38 cellular contexts compared by ENCODE assay signal in genomic region chr15:66278671-66279070, GRCh38. TPM values are rescaled to one million over a fixed set of nuclear protein-coding genes. Genes with fewer than 3 reads are reported as not detected.
"Had no signal": no experiment of that assay in that cellular context is flagged by ENCODE, and none has a peak within 500 bp of the region (broad histone marks: within the 10 kb centered on the region; RNA-seq: fewer than 3 reads in every experiment).

No MANE protein-coding gene starts in this region.

- H3K9me3 ChIP-seq: adrenal gland, body of pancreas, breast epithelium had no signal

- H3K27me3 Mint-ChIP-seq: activated CD4-positive, alpha-beta T cell treated with anti-CD3 and anti-CD28 coated beads for 36 hours; activated naive CD8-positive, alpha-beta T cell treated with anti-CD3 and anti-CD28 coated beads for 36 hours had no signal

- H3K27ac ChIP-seq: adrenal gland, body of pancreas, brain microvascular endothelial cell, breast epithelium, WERI-Rb-1 had no signal

- H3K4me1 ChIP-seq: adrenal gland, body of pancreas, breast epithelium had no signal

- ATAC-seq: activated CD4-positive, alpha-beta T cell treated with anti-CD3 and anti-CD28 coated beads for 36 hours; activated CD4-positive, CD25-positive, alpha-beta regulatory T cell treated with anti-CD3 and anti-CD28 coated beads, Interleukin-2, amount 50 U/mL, for 24 hours; activated CD8-positive, alpha-beta memory T cell treated with anti-CD3 and anti-CD28 coated beads, Interleukin-2, amount 10 ng/mL, durations not matched to agents 7 days and 5 days; activated CD8-positive, alpha-beta T cell treated with anti-CD3 and anti-CD28 coated beads, Interleukin-2, amount 10 ng/mL, durations not matched to agents 7 days and 5 days; activated naive CD4-positive, alpha-beta T cell treated with anti-CD3 and anti-CD28 coated beads, Interleukin-2, amount 50 U/mL, for 72 hours; activated T-cell treated with anti-CD3 and anti-CD28 coated beads, Interleukin-2, amount 50 U/mL, for 4 hours; activated T-cell treated with anti-CD3 and anti-CD28 coated beads, Interleukin-2, amount 50 U/mL, for 72 hours; activated T-helper 17 cell treated with anti-CD3 and anti-CD28 coated beads, Interleukin-2, amount 50 U/mL, for 72 hours; body of pancreas; WTC11 had no signal

- H3K27me3 ChIP-seq: adrenal gland, body of pancreas, breast epithelium had no signal

- H3K4me3 ChIP-seq: adrenal gland, body of pancreas, breast epithelium had no signal

- H3K36me3 Mint-ChIP-seq: activated CD8-positive, alpha-beta memory T cell treated with anti-CD3 and anti-CD28 coated beads, Interleukin-2, amount 10 ng/mL, durations not matched to agents 7 days and 5 days; activated naive CD4-positive, alpha-beta T cell treated with anti-CD3 and anti-CD28 coated beads, Interleukin-2, amount 50 U/mL, for 72 hours; activated naive CD8-positive, alpha-beta T cell treated with anti-CD3 and anti-CD28 coated beads for 36 hours; WTC11 had no signal

- H3K4me1 Mint-ChIP-seq: activated CD4-positive, alpha-beta memory T cell treated with anti-CD3 and anti-CD28 coated beads, Interleukin-2, amount 10 ng/mL, durations not matched to agents 7 days and 5 days; activated CD4-positive, alpha-beta T cell treated with anti-CD3 and anti-CD28 coated beads for 36 hours; activated CD4-positive, alpha-beta T cell treated with anti-CD3 and anti-CD28 coated beads, Interleukin-2, amount 10 ng/mL, durations not matched to agents 7 days and 5 days; activated CD8-positive, alpha-beta memory T cell treated with anti-CD3 and anti-CD28 coated beads, Interleukin-2, amount 10 ng/mL, durations not matched to agents 7 days and 5 days; activated naive CD8-positive, alpha-beta T cell treated with anti-CD3 and anti-CD28 coated beads for 36 hours; activated T-helper 17 cell treated with anti-CD3 and anti-CD28 coated beads, Interleukin-2, amount 50 U/mL, for 72 hours had no signal

- H3K27ac Mint-ChIP-seq: activated CD4-positive, alpha-beta memory T cell treated with anti-CD3 and anti-CD28 coated beads, Interleukin-2, amount 10 ng/mL, durations not matched to agents 7 days and 5 days; activated CD4-positive, alpha-beta T cell treated with anti-CD3 and anti-CD28 coated beads for 36 hours; activated CD4-positive, alpha-beta T cell treated with anti-CD3 and anti-CD28 coated beads, Interleukin-2, amount 10 ng/mL, durations not matched to agents 7 days and 5 days; activated CD8-positive, alpha-beta memory T cell treated with anti-CD3 and anti-CD28 coated beads, Interleukin-2, amount 10 ng/mL, durations not matched to agents 7 days and 5 days; activated CD8-positive, alpha-beta T cell treated with anti-CD3 and anti-CD28 coated beads, Interleukin-2, amount 10 ng/mL, durations not matched to agents 7 days and 5 days; activated naive CD4-positive, alpha-beta T cell treated with anti-CD3 and anti-CD28 coated beads for 36 hours; activated naive CD4-positive, alpha-beta T cell treated with anti-CD3 and anti-CD28 coated beads, Interleukin-2, amount 50 U/mL, for 72 hours; activated naive CD8-positive, alpha-beta T cell treated with anti-CD3 and anti-CD28 coated beads for 36 hours; activated T-cell treated with anti-CD3 and anti-CD28 coated beads, Interleukin-2, amount 50 U/mL, for 72 hours; activated T-helper 1 cell treated with anti-CD3 and anti-CD28 coated beads, Interleukin-12 subunit alpha, Interleukin-12 subunit beta, Interleukin-2, Interleukin-4 antibody, amounts not matched to agents 30 ng/mL and 10 ng/mL and 1 ng/mL, durations not matched to agents 14 hours and 24 hours and 36 hours; activated T-helper 17 cell treated with anti-CD3 and anti-CD28 coated beads, Interleukin-2, amount 50 U/mL, for 72 hours; T-helper 1 cell treated with Interleukin-12 subunit alpha and Interleukin-12 subunit beta and Interleukin-4 antibody, amounts not matched to agents 30 μg/mL and 1 μg/mL, for 36 hours; T-helper 2 cell treated with Interferon-gamma antibody and Interleukin-4, amounts not matched to agents 5 μg/mL and 100 μg/mL, for 36 hours; WTC11 had no signal

- H3K36me3 ChIP-seq: adrenal gland, brain microvascular endothelial cell, breast epithelium, WERI-Rb-1 had no signal

- DNase-seq: activated CD4-positive, alpha-beta memory T cell treated with anti-CD3 and anti-CD28 coated beads, Interleukin-2, amount 10 ng/mL, durations not matched to agents 7 days and 5 days; activated CD4-positive, alpha-beta T cell treated with anti-CD3 and anti-CD28 coated beads for 1 hour; activated CD4-positive, alpha-beta T cell treated with anti-CD3 and anti-CD28 coated beads for 36 hours; activated CD4-positive, alpha-beta T cell treated with anti-CD3 and anti-CD28 coated beads for 48 hours; activated CD4-positive, alpha-beta T cell treated with anti-CD3 and anti-CD28 coated beads, Interleukin-2, amount 10 ng/mL, durations not matched to agents 7 days and 5 days; activated CD4-positive, alpha-beta T cell treated with anti-CD3 and anti-CD28 coated beads, Interleukin-2, amount 50 U/mL, for 48 hours; activated CD4-positive, CD25-positive, alpha-beta regulatory T cell; activated CD8-positive, alpha-beta memory T cell treated with anti-CD3 and anti-CD28 coated beads for 24 hours; activated CD8-positive, alpha-beta memory T cell treated with anti-CD3 and anti-CD28 coated beads, Interleukin-2, amount 10 ng/mL, durations not matched to agents 7 days and 5 days; activated CD8-positive, alpha-beta memory T cell treated with anti-CD3 and anti-CD28 coated beads, Interleukin-2, amount 50 U/mL, for 48 hours; activated CD8-positive, alpha-beta T cell treated with anti-CD3 and anti-CD28 coated beads, Interleukin-2, amount 10 ng/mL, durations not matched to agents 7 days and 5 days; activated effector memory CD4-positive, alpha-beta T cell treated with anti-CD3 and anti-CD28 coated beads, Interleukin-2, amount 50 U/mL, for 16 hours; activated gamma-delta T cell treated with Interleukin-2 at 50 U/mL for 16 hours; activated naive CD4-positive, alpha-beta T cell; activated naive CD4-positive, alpha-beta T cell treated with anti-CD3 and anti-CD28 coated beads for 36 hours; activated naive CD4-positive, alpha-beta T cell treated with anti-CD3 and anti-CD28 coated beads, Interleukin-2, amount 50 U/mL, for 16 hours; activated naive CD8-positive, alpha-beta T cell treated with anti-CD3 and anti-CD28 coated beads for 36 hours; activated T-cell treated with anti-CD3 and anti-CD28 coated beads, Interleukin-2, amount 50 U/mL, for 4 hours; activated T-cell treated with anti-CD3 and anti-CD28 coated beads, Interleukin-2, amount 50 U/mL, for 72 hours; adrenal gland; amniotic stem cell; aorta; body of pancreas; brain microvascular endothelial cell; central memory CD4-positive, alpha-beta T cell; T-helper 1 cell; T-helper 2 cell; T-helper 9 cell; WERI-Rb-1 had no signal

- H3K4me3 Mint-ChIP-seq: activated CD4-positive, alpha-beta memory T cell treated with anti-CD3 and anti-CD28 coated beads, Interleukin-2, amount 10 ng/mL, durations not matched to agents 7 days and 5 days; activated CD4-positive, alpha-beta T cell treated with anti-CD3 and anti-CD28 coated beads for 36 hours; activated CD4-positive, alpha-beta T cell treated with anti-CD3 and anti-CD28 coated beads, Interleukin-2, amount 10 ng/mL, durations not matched to agents 7 days and 5 days; activated CD8-positive, alpha-beta memory T cell treated with anti-CD3 and anti-CD28 coated beads, Interleukin-2, amount 10 ng/mL, durations not matched to agents 7 days and 5 days; activated CD8-positive, alpha-beta T cell treated with anti-CD3 and anti-CD28 coated beads, Interleukin-2, amount 10 ng/mL, durations not matched to agents 7 days and 5 days; activated naive CD4-positive, alpha-beta T cell treated with anti-CD3 and anti-CD28 coated beads for 36 hours; activated naive CD8-positive, alpha-beta T cell treated with anti-CD3 and anti-CD28 coated beads for 36 hours; activated T-cell treated with anti-CD3 and anti-CD28 coated beads, Interleukin-2, amount 50 U/mL, for 4 hours; activated T-cell treated with anti-CD3 and anti-CD28 coated beads, Interleukin-2, amount 50 U/mL, for 72 hours; activated T-helper 1 cell treated with anti-CD3 and anti-CD28 coated beads, Interleukin-12 subunit alpha, Interleukin-12 subunit beta, Interleukin-2, Interleukin-4 antibody, amounts not matched to agents 30 ng/mL and 10 ng/mL and 1 ng/mL, durations not matched to agents 14 hours and 24 hours and 36 hours; activated T-helper 17 cell treated with anti-CD3 and anti-CD28 coated beads, Interleukin-2, amount 50 U/mL, for 72 hours; T-helper 1 cell treated with Interleukin-12 subunit alpha and Interleukin-12 subunit beta and Interleukin-4 antibody, amounts not matched to agents 30 μg/mL and 1 μg/mL, for 36 hours; T-helper 2 cell treated with Interferon-gamma antibody and Interleukin-4, amounts not matched to agents 5 μg/mL and 100 μg/mL, for 36 hours; WTC11 had no signal

- H3K9me3 Mint-ChIP-seq: activated CD4-positive, alpha-beta memory T cell treated with anti-CD3 and anti-CD28 coated beads, Interleukin-2, amount 10 ng/mL, durations not matched to agents 7 days and 5 days; activated CD4-positive, alpha-beta T cell treated with anti-CD3 and anti-CD28 coated beads, Interleukin-2, amount 10 ng/mL, durations not matched to agents 7 days and 5 days; activated naive CD4-positive, alpha-beta T cell treated with anti-CD3 and anti-CD28 coated beads for 36 hours; activated naive CD4-positive, alpha-beta T cell treated with anti-CD3 and anti-CD28 coated beads, Interleukin-2, amount 50 U/mL, for 72 hours; activated naive CD8-positive, alpha-beta T cell treated with anti-CD3 and anti-CD28 coated beads for 36 hours; activated T-cell treated with anti-CD3 and anti-CD28 coated beads, Interleukin-2, amount 50 U/mL, for 4 hours; activated T-cell treated with anti-CD3 and anti-CD28 coated beads, Interleukin-2, amount 50 U/mL, for 72 hours; activated T-helper 1 cell treated with anti-CD3 and anti-CD28 coated beads, Interleukin-12 subunit alpha, Interleukin-12 subunit beta, Interleukin-2, Interleukin-4 antibody, amounts not matched to agents 30 ng/mL and 10 ng/mL and 1 ng/mL, durations not matched to agents 14 hours and 24 hours and 36 hours; activated T-helper 17 cell treated with anti-CD3 and anti-CD28 coated beads, Interleukin-2, amount 50 U/mL, for 72 hours; T-helper 1 cell treated with Interleukin-12 subunit alpha and Interleukin-12 subunit beta and Interleukin-4 antibody, amounts not matched to agents 30 μg/mL and 1 μg/mL, for 36 hours; T-helper 2 cell treated with Interferon-gamma antibody and Interleukin-4, amounts not matched to agents 5 μg/mL and 100 μg/mL, for 36 hours had no signal

RNA-seq across cellular contexts. Expression of gene MEGF11, which starts 25.1 kb away (rescaled TPM):
- total RNA-seq: activated CD4-positive, alpha-beta memory T cell treated with anti-CD3 and anti-CD28 coated beads, Interleukin-2, amount 10 ng/mL, durations not matched to agents 7 days and 5 days; activated CD4-positive, alpha-beta T cell treated with anti-CD3 and anti-CD28 coated beads for 36 hours; activated CD4-positive, alpha-beta T cell treated with anti-CD3 and anti-CD28 coated beads, Interleukin-2, amount 10 ng/mL, durations not matched to agents 7 days and 5 days; activated CD8-positive, alpha-beta memory T cell treated with anti-CD3 and anti-CD28 coated beads, Interleukin-2, amount 10 ng/mL, durations not matched to agents 7 days and 5 days; activated CD8-positive, alpha-beta T cell treated with anti-CD3 and anti-CD28 coated beads, Interleukin-2, amount 10 ng/mL, durations not matched to agents 7 days and 5 days; activated naive CD4-positive, alpha-beta T cell treated with anti-CD3 and anti-CD28 coated beads, Interleukin-2, amount 50 U/mL, for 72 hours; activated naive CD8-positive, alpha-beta T cell treated with anti-CD3 and anti-CD28 coated beads for 36 hours; activated T-cell treated with anti-CD3 and anti-CD28 coated beads, Interleukin-2, amount 50 U/mL, for 4 hours; activated T-cell treated with anti-CD3 and anti-CD28 coated beads, Interleukin-2, amount 50 U/mL, for 72 hours; activated T-helper 1 cell treated with anti-CD3 and anti-CD28 coated beads, Interleukin-12 subunit alpha, Interleukin-12 subunit beta, Interleukin-2, Interleukin-4 antibody, amounts not matched to agents 30 ng/mL and 10 ng/mL and 1 ng/mL, durations not matched to agents 14 hours and 24 hours and 36 hours; activated T-helper 17 cell treated with anti-CD3 and anti-CD28 coated beads, Interleukin-2, amount 50 U/mL, for 72 hours; aorta; body of pancreas; breast epithelium; cardiac septum had no signal
